8 cellular contexts compared by ENCODE assay signal in the genomic region with DNA sequence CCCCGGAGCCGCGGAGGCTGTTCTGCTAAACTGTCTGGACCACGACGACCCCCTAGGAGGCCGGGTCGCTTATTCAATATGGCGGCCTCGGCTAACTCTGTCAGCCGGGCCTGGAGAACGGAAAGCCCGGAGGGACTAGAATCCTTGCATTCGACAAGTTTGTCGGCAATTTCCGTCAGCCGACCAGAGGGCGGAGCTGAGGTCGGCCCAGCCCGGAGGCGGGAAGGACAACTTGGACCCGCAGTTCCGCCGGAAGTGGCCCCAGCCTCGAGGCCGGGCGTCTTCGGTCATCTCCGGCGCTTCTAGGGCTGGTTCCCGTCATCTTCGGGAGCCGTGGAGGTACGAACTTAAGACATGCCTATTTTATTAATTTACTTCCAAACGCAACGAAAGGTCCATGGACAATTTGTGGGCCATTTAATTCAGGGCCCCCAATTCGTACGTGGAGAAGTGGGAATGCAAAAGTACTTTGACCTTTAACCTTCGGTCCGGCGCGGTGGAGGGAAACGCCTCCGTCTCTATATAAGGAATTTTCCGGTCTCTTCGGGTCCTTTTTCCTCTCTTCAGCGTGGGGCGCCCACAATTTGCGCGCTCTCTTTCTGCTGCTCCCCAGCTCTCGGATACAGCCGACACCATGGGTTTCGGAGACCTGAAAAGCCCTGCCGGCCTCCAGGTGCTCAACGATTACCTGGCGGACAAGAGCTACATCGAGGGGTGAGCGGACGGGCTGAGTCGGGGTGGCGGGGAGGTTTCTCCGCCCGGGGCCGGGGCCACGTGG. TPM values are rescaled to one million over a fixed set of nuclear protein-coding genes. Genes with fewer than 3 reads are reported as not detected.
DNase-seq lines count a peak whose midpoint lies in the region; ATAC-seq and TF ChIP-seq lines count a peak whose summit lies in the region.

EEF1B2 (plus strand) TSS at position 550 of the 778 bp plus-strand sequence; CDS start at position 635, 85 bp downstream.
NDUFS1 (minus strand) TSS at position 99 of the 778 bp plus-strand sequence. CDS start 5,766 bp downstream, outside the sequence.

- H3K27ac ChIP-seq in heart right ventricle (peak within 1 kb of the TSS; percentile 86 to 98 (median 94)), upper lobe of left lung (peak within 1 kb of the TSS; percentile 85 to 95 (median 94))

- DNase-seq in GM13977 (ENCODE audit: low spot score) (peak; percentile 96), NCI-H1694 (lab: John Stamatoyannopoulos, UW) (peak; percentile 97), amniotic stem cell (lab: John Stamatoyannopoulos, UW) (peak; percentile 97), heart right ventricle (peak; percentile 96 to 98), posterior cingulate gyrus (peak; percentile 97 to 100 (median 99)), upper lobe of left lung (peak; percentile 97 to 98)

- no peaks in the 10 kb centered on the region for H3K9me3 Mint-ChIP-seq in T-helper 1 cell treated with Interleukin-12 subunit alpha and Interleukin-12 subunit beta and Interleukin-4 antibody, amounts not matched to agents 30 μg/mL and 1 μg/mL, for 36 hours

- WGBS in heart right ventricle, 2 donors, result 0 to 1% methylated on average over 64 of the region's 64 CpGs
- 1% methylated on average over 27 to 56 of the region's 64 CpGs for WGBS in upper lobe of left lung, 2 donors

- H3K27me3 Mint-ChIP-seq in T-helper 1 cell treated with Interleukin-12 subunit alpha and Interleukin-12 subunit beta and Interleukin-4 antibody, amounts not matched to agents 30 μg/mL and 1 μg/mL, for 36 hours (ENCODE audit: low read depth), result no peaks in the 10 kb centered on the region

- H3K9me3 ChIP-seq in heart right ventricle (no peaks in the 10 kb centered on the region), upper lobe of left lung (no peaks in the 10 kb centered on the region)

- H3K4me1 ChIP-seq in heart right ventricle (peaks cover 15 to 50% (median 39%) of the 10 kb centered on the region in 9 donors), upper lobe of left lung (peaks cover 22 to 42% (median 25%) of the 10 kb centered on the region in 4 donors)

- intact Hi-C loops in heart right ventricle (cut with DNase I) (loop anchor here in 7 of 10 donors (2.0 to 10.0 kb wide), 9 partner anchors 67 to 288 kb away; partner anchors contain the start of genes INO80D (in 4 of the 7) and ADAM23 (in 1 of the 7)), posterior cingulate gyrus (cut with DNase I) (loop anchor here (1.0 to 5.0 kb wide), 3 partner anchors 73 to 398 kb away; partner anchors contain the start of genes INO80D and ZDBF2)

- peaks cover 42% of the 10 kb centered on the region for H3K36me3 Mint-ChIP-seq in T-helper 1 cell treated with Interleukin-12 subunit alpha and Interleukin-12 subunit beta and Interleukin-4 antibody, amounts not matched to agents 30 μg/mL and 1 μg/mL, for 36 hours (ENCODE audit: low read depth)

- peak within 1 kb of the TSS; percentile 96 for H3K27ac Mint-ChIP-seq in T-helper 1 cell treated with Interleukin-12 subunit alpha and Interleukin-12 subunit beta and Interleukin-4 antibody, amounts not matched to agents 30 μg/mL and 1 μg/mL, for 36 hours

- TF ChIP-seq CTCF in GM13977 (IDR thresholded peaks at IDR 0.05; ENCODE audit: extremely low read depth, insufficient read depth, missing control alignments) (no peak), heart right ventricle (IDR thresholded peaks at IDR 0.05) (no peak), upper lobe of left lung (IDR thresholded peaks at IDR 0.05) (no peak)

- H3K27me3 ChIP-seq in heart right ventricle (no peaks in the 10 kb centered on the region), upper lobe of left lung (no peaks in the 10 kb centered on the region)

- peak within 1 kb of the TSS; percentile 67 to 93 (median 80) for H3K4me3 ChIP-seq in heart right ventricle
- peak within 1 kb of the TSS; percentile 68 to 95 (median 81) for H3K4me3 ChIP-seq in upper lobe of left lung

- in situ Hi-C loops in GM13977 (cut with MboI; ENCODE audit: low pct_unique_long_range_greater_than_20kb, low sequenced_read_pairs, unreplicated experiment), result no loop called here

- peak in 3 of 4 donors; percentile 25 to 64 (median 39) for TF ChIP-seq POLR2A in upper lobe of left lung (IDR thresholded peaks at IDR 0.05)

- peak; percentile 83 for ATAC-seq in HG02884 (IDR thresholded peaks at IDR 0.05; ENCODE audit: unreplicated experiment)
- ATAC-seq in heart right ventricle, result peak; percentile 95 to 98 (median 97)
- peak; percentile 98 to 99 for ATAC-seq in upper lobe of left lung (ENCODE audit: low FRiP score in 2 of 2)

- peak within 1 kb of the TSS; percentile 98 for H3K4me3 Mint-ChIP-seq in T-helper 1 cell treated with Interleukin-12 subunit alpha and Interleukin-12 subunit beta and Interleukin-4 antibody, amounts not matched to agents 30 μg/mL and 1 μg/mL, for 36 hours

- H3K36me3 ChIP-seq in heart right ventricle (peaks cover 0 to 54% (median 15%) of the 10 kb centered on the region in 9 donors), upper lobe of left lung (peaks cover 17 to 42% (median 23%) of the 10 kb centered on the region in 4 donors)

- peak in 1 of 4 donors; percentile 32 for TF ChIP-seq EP300 in upper lobe of left lung (IDR thresholded peaks at IDR 0.05)

- peaks cover 46% of the 10 kb centered on the region for H3K4me1 Mint-ChIP-seq in T-helper 1 cell treated with Interleukin-12 subunit alpha and Interleukin-12 subunit beta and Interleukin-4 antibody, amounts not matched to agents 30 μg/mL and 1 μg/mL, for 36 hours (ENCODE audit: low read depth)

RNA-seq across cellular contexts. Expression of gene EEF1B2, which starts in this region (rescaled TPM):
- total RNA-seq in heart right ventricle (100 to 1,000 TPM; 218 to 306 (median 228) TPM), upper lobe of left lung (100 to 1,000 TPM; 100 to 438 (median 260) TPM)
- polyA plus RNA-seq in heart right ventricle, result 100 to 1,000 TPM; 205 to 813 TPM

RNA-seq across cellular contexts. Expression of gene NDUFS1, which starts in this region (rescaled TPM):
- total RNA-seq in heart right ventricle (100 to 1,000 TPM; 364 to 670 (median 572) TPM), upper lobe of left lung (10 to 100 TPM; 27.9 to 64.0 (median 55.7) TPM)
- 10 to 100 TPM; 53.8 to 97.1 TPM for polyA plus RNA-seq in heart right ventricle

Comparison
In these comparisons a context has a peak if more than half of its experiments do, and no peak if none do; other contexts are left out.
1. Peak in every context shown above with its lines: DNase-seq, ATAC-seq, H3K4me3 ChIP-seq and H3K27ac ChIP-seq.
2. RNA of gene NDUFS1 (total RNA-seq): 364 to 670 TPM in heart right ventricle; 27.9 to 64.0 TPM in upper lobe of left lung; every median in the first group is over 4 times any median in the second.